In genomic region chr3:11956781-11957180, GRCh38 we compare ENCODE assay signal across 27 cellular contexts.
"Had no signal": no experiment of that assay in that cellular context is flagged by ENCODE, and none has a peak within 500 bp of the region (broad histone marks: within the 10 kb centered on the region; RNA-seq: fewer than 3 reads in every experiment).

No MANE protein-coding gene starts in this region.

- H3K4me2 ChIP-seq: KMS-11 had no signal

- H3K9me3 Mint-ChIP-seq: activated CD4-positive, alpha-beta T cell treated with anti-CD3 and anti-CD28 coated beads, Interleukin-2, amount 10 ng/mL, durations not matched to agents 24 days and 14 days; activated T-helper 1 cell treated with anti-CD3 and anti-CD28 coated beads, Interleukin-12 subunit alpha, Interleukin-12 subunit beta, Interleukin-2, Interleukin-4 antibody, amounts not matched to agents 30 ng/mL and 10 ng/mL and 1 ng/mL, durations not matched to agents 14 hours and 24 hours and 36 hours had no signal

- H3K9me3 ChIP-seq: SJCRH30 had no signal

- H3K4me3 Mint-ChIP-seq: activated CD4-positive, alpha-beta T cell treated with anti-CD3 and anti-CD28 coated beads, Interleukin-2, amount 10 ng/mL, durations not matched to agents 24 days and 14 days; activated CD8-positive, alpha-beta T cell treated with anti-CD3 and anti-CD28 coated beads for 36 hours; activated naive CD8-positive, alpha-beta T cell treated with anti-CD3 and anti-CD28 coated beads for 36 hours; activated T-cell treated with anti-CD3 and anti-CD28 coated beads, Interleukin-2, amount 50 U/mL, for 4 hours; activated T-helper 1 cell treated with anti-CD3 and anti-CD28 coated beads, Interleukin-12 subunit alpha, Interleukin-12 subunit beta, Interleukin-2, Interleukin-4 antibody, amounts not matched to agents 30 ng/mL and 10 ng/mL and 1 ng/mL, durations not matched to agents 14 hours and 24 hours and 36 hours had no signal

- H3K27ac ChIP-seq: brain microvascular endothelial cell, KMS-11, SJCRH30, SK-N-MC had no signal

- H3K4me3 ChIP-seq: SJCRH30, SK-N-MC had no signal

- DNase-seq: activated CD4-positive, alpha-beta T cell treated with anti-CD3 and anti-CD28 coated beads, Interleukin-2, amount 10 ng/mL, durations not matched to agents 24 days and 14 days; activated CD4-positive, alpha-beta T cell treated with anti-CD3 and anti-CD28 coated beads, Interleukin-2, amount 50 U/mL, for 4 hours; activated CD8-positive, alpha-beta memory T cell treated with anti-CD3 and anti-CD28 coated beads, Interleukin-2, amount 50 U/mL, for 4 hours; activated CD8-positive, alpha-beta T cell treated with anti-CD3 and anti-CD28 coated beads for 36 hours; activated naive CD4-positive, alpha-beta T cell; activated naive CD4-positive, alpha-beta T cell treated with anti-CD3 and anti-CD28 coated beads, Interleukin-2, amount 50 U/mL, for 16 hours; activated naive CD8-positive, alpha-beta T cell treated with anti-CD3 and anti-CD28 coated beads for 36 hours; activated T-cell treated with anti-CD3 and anti-CD28 coated beads for 4 hours; activated T-cell treated with anti-CD3 and anti-CD28 coated beads, Interleukin-2, amount 50 U/mL, for 4 hours; amniotic stem cell; aorta; brain microvascular endothelial cell; MM.1S; MV-4-11; NCI-H1092; NCI-H1436 treated with DMSO at 0.1 percent for 48 hours; NCI-H1694 treated with DMSO at 0.1 percent for 48 hours; NCI-H2029; NCI-H345; NCI-H524 treated with DMSO at 0.1 percent for 48 hours; SHP77; T1000 had no signal

- H3K27me3 Mint-ChIP-seq: activated CD4-positive, alpha-beta T cell treated with anti-CD3 and anti-CD28 coated beads, Interleukin-2, amount 10 ng/mL, durations not matched to agents 24 days and 14 days had no signal

- ATAC-seq: activated CD8-positive, alpha-beta T cell treated with anti-CD3 and anti-CD28 coated beads for 36 hours; activated T-cell treated with anti-CD3 and anti-CD28 coated beads, Interleukin-2, amount 50 U/mL, for 4 hours; Panc1 had no signal

- H3K27me3 ChIP-seq: brain microvascular endothelial cell, SJCRH30 had no signal

- H3K36me3 ChIP-seq: brain microvascular endothelial cell, SJCRH30 had no signal

- H3K9ac ChIP-seq: KMS-11 had no signal

- H3K27ac Mint-ChIP-seq: activated CD4-positive, alpha-beta T cell treated with anti-CD3 and anti-CD28 coated beads, Interleukin-2, amount 10 ng/mL, durations not matched to agents 24 days and 14 days; activated CD8-positive, alpha-beta T cell treated with anti-CD3 and anti-CD28 coated beads for 36 hours; activated naive CD8-positive, alpha-beta T cell treated with anti-CD3 and anti-CD28 coated beads for 36 hours; activated T-helper 1 cell treated with anti-CD3 and anti-CD28 coated beads, Interleukin-12 subunit alpha, Interleukin-12 subunit beta, Interleukin-2, Interleukin-4 antibody, amounts not matched to agents 30 ng/mL and 10 ng/mL and 1 ng/mL, durations not matched to agents 14 hours and 24 hours and 36 hours had no signal

- H3K4me1 Mint-ChIP-seq: activated CD4-positive, alpha-beta T cell treated with anti-CD3 and anti-CD28 coated beads, Interleukin-2, amount 10 ng/mL, durations not matched to agents 24 days and 14 days; activated naive CD8-positive, alpha-beta T cell treated with anti-CD3 and anti-CD28 coated beads for 36 hours had no signal
